In the genomic region with DNA sequence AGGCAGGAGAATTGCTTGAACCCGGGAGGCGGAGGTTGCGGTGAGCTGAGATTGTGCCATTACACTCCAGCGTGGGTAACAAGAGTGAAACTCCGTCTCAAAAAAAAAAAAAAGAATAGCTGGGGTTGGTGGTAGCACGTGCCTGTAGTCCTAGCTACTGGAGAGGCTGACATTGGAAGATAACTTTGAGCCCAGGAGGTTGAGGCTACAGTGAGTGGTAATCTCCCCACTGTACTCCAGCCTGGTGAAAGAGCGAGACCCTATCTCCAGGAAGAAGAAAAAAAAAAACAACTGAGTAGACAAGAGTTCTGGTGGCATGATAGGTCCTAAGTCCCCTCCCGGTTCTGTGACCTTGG, we compare ENCODE assay signal across 12 cellular contexts. TPM values are rescaled to one million over a fixed set of nuclear protein-coding genes. Genes with fewer than 3 reads are reported as not detected.
A peak's percentile ranks its signal among the peaks of the same experiment; 100 is the strongest.
DNase-seq lines count a peak whose midpoint lies in the region; ATAC-seq and TF ChIP-seq lines count a peak whose summit lies in the region.
"Had no signal": no experiment of that assay in that cellular context is flagged by ENCODE, and none has a peak within 500 bp of the region (broad histone marks: within the 10 kb centered on the region; RNA-seq: fewer than 3 reads in every experiment).

No MANE protein-coding gene starts in this region.

- no peak for TF ChIP-seq POLR2A in breast epithelium (IDR thresholded peaks at IDR 0.05)

- no CpG with 5 or more reads among the region's 8 CpGs for WGBS in iPS DF 6.9 (ENCODE audit: insufficient coverage, insufficient read length)

- H3K27me3 ChIP-seq in breast epithelium (no peaks in the 10 kb centered on the region), iPS DF 6.9 (ENCODE audit: control insufficient read depth, insufficient read depth, low read length) (no peaks in the 10 kb centered on the region)

- H3K9me3 ChIP-seq in breast epithelium: no peaks in the 10 kb centered on the region
- no peaks in the 10 kb centered on the region for H3K9me3 ChIP-seq in iPS DF 6.9 (ENCODE audit: control insufficient read depth, insufficient read depth, low read length)
- no peaks in the 10 kb centered on the region for H3K9me3 ChIP-seq in mucosa of descending colon

- H3K27ac Mint-ChIP-seq in MCF 10A (ENCODE audit: low read depth, unreplicated experiment): no peak overlapping the region
- peak overlapping the region; percentile 83 for H3K27ac Mint-ChIP-seq in WTC11

- ATAC-seq in WTC11 (no peak), mucosa of descending colon (no peak), GM19463 (IDR thresholded peaks at IDR 0.05; ENCODE audit: unreplicated experiment) (no peak)

- intact Hi-C loops in breast epithelium (cut with DNase I; ENCODE audit: low total_unique reads): no loop called here
- intact Hi-C loops in MCF 10A (cut with micrococcal nuclease): no loop called here
- intact Hi-C loops in mucosa of descending colon (cut with DNase I, micrococcal nuclease): no loop called here

- POLR2A ChIA-PET in MCF 10A (lab: Yijun Ruan, JAX) (no interaction called here), WTC11 (lab: Charles Lee) (interaction anchor here (1.4 to 2.0 kb wide), 2 partner anchors 16 to 26 kb away, joined by 7 to 9 read pairs; a partner anchor contains a TSS)

- peak overlapping the region; percentile 57 to 70 for H3K27ac ChIP-seq in breast epithelium
- H3K27ac ChIP-seq in iPS DF 6.9 (ENCODE audit: low read length): no peak overlapping the region

- H3K4me3 ChIP-seq in breast epithelium (peak overlapping the region in 2 of 3 donors; percentile 71 to 77), iPS DF 6.9 (ENCODE audit: low read length) (peak overlapping the region; percentile 39; the same call in 1 of the 2 replicates), mucosa of descending colon (no peak overlapping the region)

- H3K4me1 ChIP-seq in breast epithelium (peaks cover 0 to 4% of the 10 kb centered on the region in 2 donors), iPS DF 6.9 (ENCODE audit: control insufficient read depth, insufficient read depth, low read length) (peaks cover 10% of the 10 kb centered on the region), mucosa of descending colon (ENCODE audit: low read depth) (peaks cover 9% of the 10 kb centered on the region)

- DNase-seq in breast epithelium (ENCODE audit: low spot score in 2 of 2) (no peak), MCF 10A (ENCODE audit: unreplicated experiment) (no peak), WTC11 (ENCODE audit: low spot score) (no peak), iPS DF 6.9 (ENCODE audit: low read depth, low spot score) (no peak), Kasumi-1 (lab: John Stamatoyannopoulos, UW) (no peak), mucosa of descending colon (no peak)
- no peak for DNase-seq in stimulated activated CD4-positive, alpha-beta T cell treated with anti-CD3 and anti-CD28 coated beads, Interleukin-2, amount 100 ng/mL, for 24 hours
- DNase-seq: central memory CD4-positive, alpha-beta T cell; DND-41; KBM-7; NCI-H2081 treated with DMSO at 0.1 percent for 48 hours had no signal

- H3K36me3 ChIP-seq in breast epithelium (no peaks in the 10 kb centered on the region), iPS DF 6.9 (ENCODE audit: control insufficient read depth, insufficient read depth, low read length) (peaks cover 6% of the 10 kb centered on the region; the same call in 1 of the 2 replicates), mucosa of descending colon (ENCODE audit: low read depth) (no peaks in the 10 kb centered on the region)

- no peak overlapping the region for H3K4me3 Mint-ChIP-seq in MCF 10A (ENCODE audit: unreplicated experiment)
- peak overlapping the region; percentile 85 for H3K4me3 Mint-ChIP-seq in WTC11

- H3K36me3 Mint-ChIP-seq in MCF 10A (ENCODE audit: insufficient read depth, unreplicated experiment) (no peaks in the 10 kb centered on the region), WTC11 (peaks cover 4% of the 10 kb centered on the region)

- H3K9me3 Mint-ChIP-seq in MCF 10A (ENCODE audit: unreplicated experiment) (no peaks in the 10 kb centered on the region), WTC11 (no peaks in the 10 kb centered on the region)

- H3K4me1 Mint-ChIP-seq in MCF 10A (ENCODE audit: insufficient read depth, unreplicated experiment) (peaks cover 13% of the 10 kb centered on the region), WTC11 (peaks cover 35% of the 10 kb centered on the region)

- TF ChIP-seq CTCF in breast epithelium (IDR thresholded peaks at IDR 0.05): no peak
- TF ChIP-seq CTCF in MCF 10A (IDR thresholded peaks at IDR 0.05; ENCODE audit: unreplicated experiment): no peak
- TF ChIP-seq CTCF in WTC11 (IDR thresholded peaks at IDR 0.05): no peak
- no peak for TF ChIP-seq CTCF in mucosa of descending colon (IDR thresholded peaks at IDR 0.05)

- CTCF ChIA-PET in MCF 10A (lab: Yijun Ruan, JAX): interaction anchor here (0.9 to 1.2 kb wide), 2 partner anchors 13 to 113 kb away, joined by 3 to 4 read pairs; no protein-coding TSS in a partner anchor
- CTCF ChIA-PET in WTC11 (lab: Charles Lee): interaction anchor here (0.7 to 1.9 kb wide), 11 partner anchors 9 to 171 kb away, joined by 3 to 23 read pairs (median 6); a partner anchor contains a TSS

- H3K27me3 Mint-ChIP-seq in MCF 10A (ENCODE audit: insufficient read depth, unreplicated experiment) (no peaks in the 10 kb centered on the region), WTC11 (ENCODE audit: low read depth) (peaks cover 9% of the 10 kb centered on the region)

- no TSS peak for BruUV-seq in MCF 10A (replicated peaks; lab: Mats Ljungman, UMichigan)

TF ChIP-seq in WTC11, 78 proteins besides CTCF, POLR2A, EP300 and RAD21 (continues in another document):
- TF ChIP-seq, protein P1, sequence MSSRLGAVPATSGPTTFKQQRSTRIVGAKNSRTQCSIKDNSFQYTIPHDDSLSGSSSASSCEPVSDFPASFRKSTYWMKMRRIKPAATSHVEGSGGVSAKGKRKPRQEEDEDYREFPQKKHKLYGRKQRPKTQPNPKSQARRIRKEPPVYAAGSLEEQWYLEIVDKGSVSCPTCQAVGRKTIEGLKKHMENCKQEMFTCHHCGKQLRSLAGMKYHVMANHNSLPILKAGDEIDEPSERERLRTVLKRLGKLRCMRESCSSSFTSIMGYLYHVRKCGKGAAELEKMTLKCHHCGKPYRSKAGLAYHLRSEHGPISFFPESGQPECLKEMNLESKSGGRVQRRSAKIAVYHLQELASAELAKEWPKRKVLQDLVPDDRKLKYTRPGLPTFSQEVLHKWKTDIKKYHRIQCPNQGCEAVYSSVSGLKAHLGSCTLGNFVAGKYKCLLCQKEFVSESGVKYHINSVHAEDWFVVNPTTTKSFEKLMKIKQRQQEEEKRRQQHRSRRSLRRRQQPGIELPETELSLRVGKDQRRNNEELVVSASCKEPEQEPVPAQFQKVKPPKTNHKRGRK (CRISPR knock-in tag; IDR thresholded peaks at IDR 0.05; ENCODE audit: borderline replicate concordance): no peak
- TF ChIP-seq, protein P2, sequence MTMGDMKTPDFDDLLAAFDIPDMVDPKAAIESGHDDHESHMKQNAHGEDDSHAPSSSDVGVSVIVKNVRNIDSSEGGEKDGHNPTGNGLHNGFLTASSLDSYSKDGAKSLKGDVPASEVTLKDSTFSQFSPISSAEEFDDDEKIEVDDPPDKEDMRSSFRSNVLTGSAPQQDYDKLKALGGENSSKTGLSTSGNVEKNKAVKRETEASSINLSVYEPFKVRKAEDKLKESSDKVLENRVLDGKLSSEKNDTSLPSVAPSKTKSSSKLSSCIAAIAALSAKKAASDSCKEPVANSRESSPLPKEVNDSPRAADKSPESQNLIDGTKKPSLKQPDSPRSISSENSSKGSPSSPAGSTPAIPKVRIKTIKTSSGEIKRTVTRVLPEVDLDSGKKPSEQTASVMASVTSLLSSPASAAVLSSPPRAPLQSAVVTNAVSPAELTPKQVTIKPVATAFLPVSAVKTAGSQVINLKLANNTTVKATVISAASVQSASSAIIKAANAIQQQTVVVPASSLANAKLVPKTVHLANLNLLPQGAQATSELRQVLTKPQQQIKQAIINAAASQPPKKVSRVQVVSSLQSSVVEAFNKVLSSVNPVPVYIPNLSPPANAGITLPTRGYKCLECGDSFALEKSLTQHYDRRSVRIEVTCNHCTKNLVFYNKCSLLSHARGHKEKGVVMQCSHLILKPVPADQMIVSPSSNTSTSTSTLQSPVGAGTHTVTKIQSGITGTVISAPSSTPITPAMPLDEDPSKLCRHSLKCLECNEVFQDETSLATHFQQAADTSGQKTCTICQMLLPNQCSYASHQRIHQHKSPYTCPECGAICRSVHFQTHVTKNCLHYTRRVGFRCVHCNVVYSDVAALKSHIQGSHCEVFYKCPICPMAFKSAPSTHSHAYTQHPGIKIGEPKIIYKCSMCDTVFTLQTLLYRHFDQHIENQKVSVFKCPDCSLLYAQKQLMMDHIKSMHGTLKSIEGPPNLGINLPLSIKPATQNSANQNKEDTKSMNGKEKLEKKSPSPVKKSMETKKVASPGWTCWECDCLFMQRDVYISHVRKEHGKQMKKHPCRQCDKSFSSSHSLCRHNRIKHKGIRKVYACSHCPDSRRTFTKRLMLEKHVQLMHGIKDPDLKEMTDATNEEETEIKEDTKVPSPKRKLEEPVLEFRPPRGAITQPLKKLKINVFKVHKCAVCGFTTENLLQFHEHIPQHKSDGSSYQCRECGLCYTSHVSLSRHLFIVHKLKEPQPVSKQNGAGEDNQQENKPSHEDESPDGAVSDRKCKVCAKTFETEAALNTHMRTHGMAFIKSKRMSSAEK (CRISPR knock-in tag; IDR thresholded peaks at IDR 0.05; ENCODE audit: borderline replicate concordance): no peak
- TF ChIP-seq ZNF671 (CRISPR knock-in tag; IDR thresholded peaks at IDR 0.05) (no peak), TEAD1 (CRISPR knock-in tag; IDR thresholded peaks at IDR 0.05) (no peak), ZNF423 (CRISPR knock-in tag; IDR thresholded peaks at IDR 0.05) (no peak)

RNA-seq across cellular contexts. Expression of a gene that starts 26.3 kb away (rescaled TPM):
- total RNA-seq in breast epithelium (100 to 1,000 TPM in 1 of 3 donors, 10 to 100 TPM in 2; 87.7 to 121 (median 97.5) TPM), MCF 10A (2022) (124 and 147 TPM in 2 replicates), WTC11 (2021) (54.7 to 66.3 TPM (median 58.8 TPM) in 3 replicates), mucosa of descending colon (100 to 1,000 TPM in 1 of 3 donors, 10 to 100 TPM in 2; 90.3 to 118 (median 96.5) TPM)

RNA-seq across cellular contexts. Expression of a gene that starts 26.5 kb away (rescaled TPM):
- 10 to 100 TPM; 25.8 to 39.7 (median 31.4) TPM for total RNA-seq in breast epithelium
- total RNA-seq in MCF 10A (2022): 27.7 and 39.0 TPM in 2 replicates
- 26.2 to 32.0 TPM (median 31.7 TPM) in 3 replicates for total RNA-seq in WTC11 (2021)
- total RNA-seq in mucosa of descending colon: 10 to 100 TPM; 10.6 to 13.8 (median 11.5) TPM

RNA-seq across cellular contexts. Expression of a gene that starts 46.4 kb away (rescaled TPM):
- 10 to 100 TPM; 11.3 to 36.0 (median 12.5) TPM for total RNA-seq in breast epithelium
- 0.98 and 2.0 TPM in 2 replicates for total RNA-seq in MCF 10A (2022)
- total RNA-seq in WTC11 (2021): 79.0 to 105 TPM (median 92.4 TPM) in 3 replicates
- total RNA-seq in mucosa of descending colon: 10 to 100 TPM in 1 of 3 donors, 1 to 10 TPM in 2; 4.0 to 19.0 (median 6.7) TPM

RNA-seq across cellular contexts. Expression of a gene that starts 58.2 kb away (rescaled TPM):
- 10 to 100 TPM; 54.1 to 71.8 (median 58.4) TPM for total RNA-seq in breast epithelium
- total RNA-seq in MCF 10A (2022): 133 and 151 TPM in 2 replicates
- total RNA-seq in WTC11 (2021): 86.1 to 90.6 TPM (median 90.2 TPM) in 3 replicates
- total RNA-seq in mucosa of descending colon: 100 to 1,000 TPM in 2 of 3 donors, 10 to 100 TPM in 1; 88.0 to 176 (median 105) TPM
